Comparison of ENCODE assay signal across 8 cellular contexts in the genomic region with DNA sequence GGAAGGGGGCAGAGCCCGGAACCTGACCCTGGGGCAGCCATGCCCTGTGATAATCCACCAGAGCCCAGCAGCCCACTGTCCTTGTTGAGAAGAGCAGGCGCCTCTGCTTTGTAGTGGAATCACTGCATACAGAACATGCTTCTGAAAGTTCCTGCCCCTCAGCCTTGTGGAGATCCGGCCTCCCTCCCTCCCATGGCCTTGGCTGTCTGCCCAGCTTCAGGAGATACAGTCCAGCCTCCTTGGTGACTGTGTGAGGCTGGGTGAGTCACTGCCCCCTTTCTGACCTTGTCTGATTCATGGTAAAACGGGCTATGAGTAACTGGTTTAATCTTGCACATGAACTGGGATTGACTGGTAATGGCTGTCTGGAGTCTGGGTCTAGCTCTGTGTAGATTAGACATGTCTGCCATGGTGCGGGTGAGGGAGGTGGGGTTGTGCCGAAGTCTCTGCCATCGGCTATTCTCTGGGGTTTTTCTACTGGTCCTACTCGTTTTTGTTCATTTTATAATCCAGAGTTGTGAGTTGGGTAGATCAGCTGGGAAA.
DNase-seq lines count a peak whose midpoint lies in the region; ATAC-seq, FAIRE-seq and TF ChIP-seq lines count a peak whose summit lies in the region.
"Not testable (repeated sequence)": the region's sequence is repeated elsewhere in the genome, so short reads cannot be mapped to it uniquely, and the experiment has no call there.

No MANE protein-coding gene starts in this region.

- 0% methylated on average over 1 of the region's 8 CpGs; no CpG with 5 or more reads in 1 of the 2 experiments for WGBS in IMR-90 (ENCODE audit: extremely low coverage in 2 of 2, insufficient read length in 1 of 2), 2 experiments
- 19% methylated on average over 6 of the region's 8 CpGs for WGBS in esophagus muscularis mucosa
- 48% methylated on average over 6 of the region's 8 CpGs for WGBS in liver
- 1% methylated on average over 7 of the region's 8 CpGs for WGBS in smooth muscle cell (ENCODE audit: low lambda C conversion rate)

- peaks cover 8 to 34% of the 10 kb centered on the region in 2 experiments for H3K79me1 ChIP-seq in IMR-90 (ENCODE audit: low read depth in 1 of 2, low read length in 2 of 2)

- H3K9me1 ChIP-seq in IMR-90 (ENCODE audit: insufficient read depth, low read length): peaks cover 13% of the 10 kb centered on the region

- H3K9ac ChIP-seq in IMR-90 (ENCODE audit: low read depth, low read length) (peak overlapping the region; percentile 63), smooth muscle cell (ENCODE audit: low read depth) (peak overlapping the region; percentile 68)
- not testable (repeated sequence) for H3K9ac ChIP-seq in liver (ENCODE audit: low read depth in 1 of 2, low read length in 2 of 2)

- H2AK9ac ChIP-seq in IMR-90 (replicated peaks; ENCODE audit: low read depth, low read length, poor library complexity): not testable (repeated sequence)

- peak overlapping the region; percentile 94 for H3K4ac ChIP-seq in IMR-90 (ENCODE audit: low read depth, low read length)

- H2BK15ac ChIP-seq in IMR-90 (ENCODE audit: low read depth, low read length): peak overlapping the region; percentile 99; the same call in 2 of the 3 replicates

- not testable (repeated sequence) for BruUV-seq in IMR-90 (replicated peaks; lab: Mats Ljungman, UMichigan)

- not testable (repeated sequence) for H4K20me1 ChIP-seq in IMR-90 (ENCODE audit: insufficient read depth, low read length); smooth muscle cell (ENCODE audit: low read depth)

- H4K91ac ChIP-seq in IMR-90 (ENCODE audit: insufficient read depth, low read depth, low read length): peak overlapping the region; percentile 95

- H3K4me1 ChIP-seq in IMR-90 (ENCODE audit: control insufficient read depth, insufficient read depth, low read length): peaks cover 49% of the 10 kb centered on the region
- peaks cover 24 to 68% (median 56%) of the 10 kb centered on the region in 4 donors for H3K4me1 ChIP-seq in esophagus muscularis mucosa
- H3K4me1 ChIP-seq in liver (ENCODE audit: control insufficient read depth in 4 of 4, insufficient read depth in 4 of 4, low read length in 3 of 4); smooth muscle cell (ENCODE audit: low read depth): not testable (repeated sequence)

- H3K4me3 ChIP-seq in IMR-90 (ENCODE audit: insufficient read depth, low read depth, low read length); esophagus muscularis mucosa; liver (ENCODE audit: low read depth in 1 of 3, low read length in 3 of 3); smooth muscle cell: not testable (repeated sequence)

- H3F3A ChIP-seq in smooth muscle cell (ENCODE audit: low read depth): not testable (repeated sequence)

- peak overlapping the region; percentile 66; the same call in 1 of the 2 replicates for H3K56ac ChIP-seq in IMR-90 (ENCODE audit: extremely low read depth, insufficient read depth, low read length)

- H3K79me2 ChIP-seq in smooth muscle cell (ENCODE audit: low read depth): not testable (repeated sequence)

- not testable (repeated sequence) for TF ChIP-seq CTCF in IMR-90 (conservative IDR thresholded peaks at IDR 0.05; ENCODE audit: low read depth, low read length); esophagus muscularis mucosa (IDR thresholded peaks at IDR 0.05); liver (IDR thresholded peaks at IDR 0.05; ENCODE audit: low read depth, low read length, missing input control); smooth muscle cell (IDR thresholded peaks at IDR 0.05; ENCODE audit: borderline replicate concordance, insufficient read depth, poor library complexity, severe bottlenecking)

- peak overlapping the region; percentile 93 for H3K27ac ChIP-seq in IMR-90 (ENCODE audit: insufficient read depth, low read length)
- H3K27ac ChIP-seq in esophagus muscularis mucosa (replicated peaks in 1 of 4): peak overlapping the region; percentile 62 to 80 (median 76)
- peak overlapping the region; percentile 46 to 54 for H3K27ac ChIP-seq in liver (ENCODE audit: low read depth in 1 of 2, low read length in 2 of 2)
- peak overlapping the region; percentile 84 for H3K27ac ChIP-seq in smooth muscle cell (ENCODE audit: low read depth)

- CTCF ChIA-PET in IMR-90 (lab: Yijun Ruan, JAX): not testable (repeated sequence)

- intact Hi-C loops in IMR-90 (cut with micrococcal nuclease); esophagus muscularis mucosa (cut with DNase I): not testable (repeated sequence)

- not testable (repeated sequence) for H3K9me3 ChIP-seq in IMR-90 (ENCODE audit: control insufficient read depth, insufficient read depth, low read length); esophagus muscularis mucosa; liver (ENCODE audit: control insufficient read depth in 4 of 4, low read length in 3 of 4); smooth muscle cell (replicated peaks; ENCODE audit: low read depth)

- TF ChIP-seq EP300 in esophagus muscularis mucosa (IDR thresholded peaks at IDR 0.05): not testable (repeated sequence)

- ATAC-seq in IMR-90 (ENCODE audit: low read depth): peak; percentile 61

- dilution Hi-C loops in IMR-90 (cut with HindIII; ENCODE audit: low sequenced_read_pairs, unreplicated experiment): not testable (repeated sequence)

- H3K23ac ChIP-seq in IMR-90 (ENCODE audit: low read depth, low read length): peak overlapping the region; percentile 46

- TF ChIP-seq POLR2A in IMR-90 (IDR thresholded peaks at IDR 0.05; ENCODE audit: low read depth, low read length): peak; percentile 49; the same call in 1 of the 2 replicates
- not testable (repeated sequence) for TF ChIP-seq POLR2A in esophagus muscularis mucosa (IDR thresholded peaks at IDR 0.05; ENCODE audit: low read depth)

- peak overlapping the region; percentile 94 for H3K14ac ChIP-seq in IMR-90 (replicated peaks; ENCODE audit: low read depth, low read length)

- H4K5ac ChIP-seq in IMR-90 (ENCODE audit: low read depth, low read length): peak overlapping the region; percentile 86

- in situ Hi-C loops in IMR-90 (cut with MboI; ENCODE audit: low sequenced_read_pairs): not testable (repeated sequence)

- H3K27me3 ChIP-seq in IMR-90 (ENCODE audit: control insufficient read depth, insufficient read depth, low read length); esophagus muscularis mucosa; liver (ENCODE audit: control insufficient read depth in 4 of 4, insufficient read depth in 4 of 4, low read length in 3 of 4); smooth muscle cell (ENCODE audit: low read depth): not testable (repeated sequence)

- peak overlapping the region; percentile 91; the same call in 1 of the 2 replicates for H2AK5ac ChIP-seq in IMR-90 (ENCODE audit: low read depth, low read length)

- not testable (repeated sequence) for H2AFZ ChIP-seq in IMR-90 (replicated peaks; ENCODE audit: low read length, poor library complexity); smooth muscle cell (ENCODE audit: low read depth)

- peak overlapping the region; percentile 82 for H2BK5ac ChIP-seq in IMR-90 (ENCODE audit: low read depth, low read length, poor library complexity, severe bottlenecking)

- not testable (repeated sequence) for H3K36me3 ChIP-seq in IMR-90 (ENCODE audit: control insufficient read depth, insufficient read depth, low read length); esophagus muscularis mucosa; liver (ENCODE audit: control insufficient read depth in 4 of 4, insufficient read depth in 3 of 4, low read depth in 1 of 4, low read length in 3 of 4); smooth muscle cell (ENCODE audit: low read depth)

- POLR2A ChIA-PET in IMR-90 (lab: Charles Lee; ENCODE audit: unreplicated experiment): not testable (repeated sequence)

- H3K18ac ChIP-seq in IMR-90 (ENCODE audit: low read depth, low read length): peak overlapping the region; percentile 91

- DNase-seq in ELF-1 (ENCODE audit: low read depth, low spot score) (peak; percentile 68), IMR-90 (peak; percentile 98), SHP77 treated with DMSO at 0.1 percent for 48 hours (lab: John Stamatoyannopoulos, UW) (peak; percentile 58), esophagus muscularis mucosa (ENCODE audit: extremely low spot score) (peak; percentile 96), smooth muscle cell (lab: John Stamatoyannopoulos, UW; ENCODE audit: unreplicated experiment) (peak; percentile 79), urothelium cell line (ENCODE audit: low spot score) (peak; percentile 89)
- peak; percentile 10 for DNase-seq in activated T-helper 9 cell treated with anti-CD3 and anti-CD28 coated beads, Interleukin-2, amount 50 U/mL, for 16 hours (ENCODE audit: low read depth)

- peak overlapping the region; percentile 95 for H2BK120ac ChIP-seq in IMR-90 (ENCODE audit: low read depth, low read length)

- H3K4me2 ChIP-seq in IMR-90 (ENCODE audit: low read depth, low read length): not testable (repeated sequence)
- H3K4me2 ChIP-seq in smooth muscle cell: peak overlapping the region; percentile 43

- not testable (repeated sequence) for TF ChIP-seq RAD21 in IMR-90 (IDR thresholded peaks at IDR 0.05; ENCODE audit: low read length); liver (IDR thresholded peaks at IDR 0.05)

- peak; percentile 99 for FAIRE-seq in urothelium cell line (lab: Jason Lieb, UNC)

- H4K8ac ChIP-seq in IMR-90 (ENCODE audit: low read depth in 2 of 2, low read length in 2 of 2): peak overlapping the region; percentile 74 to 83; a peak in 2 of 4 replicates

- H2BK20ac ChIP-seq in IMR-90 (ENCODE audit: low read depth, low read length): peak overlapping the region; percentile 79

TF ChIP-seq in IMR-90, 13 proteins besides CTCF, POLR2A, EP300 and RAD21:
- TF ChIP-seq MAZ (IDR thresholded peaks at IDR 0.05; ENCODE audit: borderline replicate concordance, low read depth, low read length): peak; percentile 82; the same call in 1 of the 2 replicates
- TF ChIP-seq FOS (IDR thresholded peaks at IDR 0.05; ENCODE audit: low read depth, low read length): peak; percentile 31; the same call in 1 of the 2 replicates
TF ChIP-seq in IMR-90: peak in this region for 2; not testable (repeated sequence) for 11.

TF ChIP-seq in liver, 16 proteins besides CTCF, POLR2A, EP300 and RAD21 (continues in another document):
- TF ChIP-seq RXRA (IDR thresholded peaks at IDR 0.05) (peak in 1 of 2 donors; percentile 45), JUND (IDR thresholded peaks at IDR 0.05) (peak in 1 of 2 donors; percentile 70)

Comparison
In these comparisons a context has a peak if more than half of its experiments do, and no peak if none do; other contexts are left out.
1. DNase-seq: peak in every context shown above with its lines; median percentile 98 in IMR-90; 96 in esophagus muscularis mucosa; 89 in urothelium cell line; 79 in smooth muscle cell; 68 in ELF-1; 58 in SHP77 treated with DMSO at 0.1 percent for 48 hours; 10 in activated T-helper 9 cell treated with anti-CD3 and anti-CD28 coated beads, Interleukin-2, amount 50 U/mL, for 16 hours.